In genomic region chr5:65886387-65886786, GRCh38 we compare ENCODE assay signal across 21 cellular contexts.
"Had no signal": no experiment of that assay in that cellular context is flagged by ENCODE, and none has a peak within 500 bp of the region (broad histone marks: within the 10 kb centered on the region; RNA-seq: fewer than 3 reads in every experiment).

No MANE protein-coding gene starts in this region.

- H3K27me3 ChIP-seq: ascending aorta, MG63 had no signal

- H3K36me3 ChIP-seq: ascending aorta, MG63 had no signal

- H3K4me3 ChIP-seq: ascending aorta, MG63 had no signal

- H3K27ac ChIP-seq: ascending aorta had no signal

- H3K9me3 ChIP-seq: ascending aorta, MG63 had no signal

- ATAC-seq: activated CD8-positive, alpha-beta T cell treated with anti-CD3 and anti-CD28 coated beads, Interleukin-2, amount 10 ng/mL, durations not matched to agents 7 days and 5 days; activated naive CD4-positive, alpha-beta T cell treated with anti-CD3 and anti-CD28 coated beads, Interleukin-2, amount 50 U/mL, for 72 hours; activated naive CD8-positive, alpha-beta T cell treated with anti-CD3 and anti-CD28 coated beads, Interleukin-2, amount 50 U/mL, for 24 hours; WTC11 had no signal

- DNase-seq: activated CD4-positive, alpha-beta T cell treated with anti-CD3 and anti-CD28 coated beads for 48 hours; activated CD4-positive, alpha-beta T cell treated with anti-CD3 and anti-CD28 coated beads, Interleukin-2, amount 50 U/mL, for 4 hours; activated CD4-positive, CD25-positive, alpha-beta regulatory T cell treated with anti-CD3 and anti-CD28 coated beads, Interleukin-2, amount 50 U/mL, for 72 hours; activated CD8-positive, alpha-beta memory T cell treated with anti-CD3 and anti-CD28 coated beads, Interleukin-2, amount 50 U/mL, for 48 hours; activated CD8-positive, alpha-beta T cell treated with anti-CD3 and anti-CD28 coated beads, Interleukin-2, amount 10 ng/mL, durations not matched to agents 7 days and 5 days; activated effector memory CD4-positive, alpha-beta T cell treated with Interleukin-2 at 50 U/mL for 16 hours; activated naive CD4-positive, alpha-beta T cell; activated naive CD8-positive, alpha-beta T cell treated with anti-CD3 and anti-CD28 coated beads, Interleukin-2, amount 50 U/mL, for 24 hours; activated T-cell treated with anti-CD3 and anti-CD28 coated beads, Interleukin-2, amount 50 U/mL, for 24 hours; NCI-H1105; NCI-H1436; NCI-H187; NCI-H2081; NCI-H510A treated with DMSO at 0.1 percent for 48 hours; NCI-H69; NK-92 treated with Interleukin-12 subunit alpha and Interleukin-12 subunit beta, amount 100 ng/mL, for 24 hours; SIG-M5 had no signal

- H3K4me1 ChIP-seq: ascending aorta had no signal
